Comparison of ENCODE assay signal across 1 cellular context in the genomic region with DNA sequence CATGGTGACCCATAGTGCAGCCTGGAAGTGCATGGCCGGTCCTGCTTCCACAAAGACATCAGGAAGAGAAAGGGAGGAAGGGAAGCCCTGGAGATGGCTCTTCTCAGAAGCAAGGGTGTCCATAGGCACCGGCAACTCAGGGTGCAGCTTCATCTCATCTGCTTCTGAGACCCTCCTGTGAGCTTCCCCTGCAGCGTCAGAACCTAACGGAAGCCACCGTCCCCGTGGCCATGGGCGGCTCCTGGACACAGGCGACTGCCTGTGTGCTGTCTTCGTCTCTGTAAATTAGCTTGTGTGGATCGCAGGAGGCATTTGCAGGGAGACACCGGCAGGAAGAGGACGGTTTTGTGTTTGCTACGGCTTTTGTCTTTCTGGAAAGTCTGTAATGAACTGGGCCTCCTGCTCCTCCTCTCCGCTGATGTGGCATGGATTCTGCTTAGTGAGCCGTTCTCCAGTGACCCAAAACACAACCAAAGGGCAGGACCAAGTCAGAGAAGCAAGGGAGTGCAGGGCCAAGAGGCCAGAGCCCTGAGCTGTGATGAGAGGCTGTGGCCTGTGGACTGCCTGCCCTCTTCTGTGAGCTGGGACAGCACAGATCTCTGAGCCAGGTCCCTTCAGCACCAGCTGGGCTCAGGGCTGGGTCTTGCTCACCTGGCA.
TF ChIP-seq lines count a peak whose summit lies in the region.

No MANE protein-coding gene starts in this region.

TF ChIP-seq in WTC11, 78 proteins besides CTCF, POLR2A, EP300 and RAD21:
- TF ChIP-seq, protein P1, sequence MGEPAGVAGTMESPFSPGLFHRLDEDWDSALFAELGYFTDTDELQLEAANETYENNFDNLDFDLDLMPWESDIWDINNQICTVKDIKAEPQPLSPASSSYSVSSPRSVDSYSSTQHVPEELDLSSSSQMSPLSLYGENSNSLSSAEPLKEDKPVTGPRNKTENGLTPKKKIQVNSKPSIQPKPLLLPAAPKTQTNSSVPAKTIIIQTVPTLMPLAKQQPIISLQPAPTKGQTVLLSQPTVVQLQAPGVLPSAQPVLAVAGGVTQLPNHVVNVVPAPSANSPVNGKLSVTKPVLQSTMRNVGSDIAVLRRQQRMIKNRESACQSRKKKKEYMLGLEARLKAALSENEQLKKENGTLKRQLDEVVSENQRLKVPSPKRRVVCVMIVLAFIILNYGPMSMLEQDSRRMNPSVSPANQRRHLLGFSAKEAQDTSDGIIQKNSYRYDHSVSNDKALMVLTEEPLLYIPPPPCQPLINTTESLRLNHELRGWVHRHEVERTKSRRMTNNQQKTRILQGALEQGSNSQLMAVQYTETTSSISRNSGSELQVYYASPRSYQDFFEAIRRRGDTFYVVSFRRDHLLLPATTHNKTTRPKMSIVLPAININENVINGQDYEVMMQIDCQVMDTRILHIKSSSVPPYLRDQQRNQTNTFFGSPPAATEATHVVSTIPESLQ (CRISPR knock-in tag; IDR thresholded peaks at IDR 0.05), result no peak
- TF ChIP-seq CBFB (CRISPR knock-in tag; IDR thresholded peaks at IDR 0.05; ENCODE audit: low read depth) (no peak), RELA (CRISPR knock-in tag; IDR thresholded peaks at IDR 0.05; ENCODE audit: borderline replicate concordance) (no peak), RORB (CRISPR knock-in tag; IDR thresholded peaks at IDR 0.05) (no peak), FOXK1 (CRISPR knock-in tag; IDR thresholded peaks at IDR 0.05) (no peak)
- TF ChIP-seq, protein P2, sequence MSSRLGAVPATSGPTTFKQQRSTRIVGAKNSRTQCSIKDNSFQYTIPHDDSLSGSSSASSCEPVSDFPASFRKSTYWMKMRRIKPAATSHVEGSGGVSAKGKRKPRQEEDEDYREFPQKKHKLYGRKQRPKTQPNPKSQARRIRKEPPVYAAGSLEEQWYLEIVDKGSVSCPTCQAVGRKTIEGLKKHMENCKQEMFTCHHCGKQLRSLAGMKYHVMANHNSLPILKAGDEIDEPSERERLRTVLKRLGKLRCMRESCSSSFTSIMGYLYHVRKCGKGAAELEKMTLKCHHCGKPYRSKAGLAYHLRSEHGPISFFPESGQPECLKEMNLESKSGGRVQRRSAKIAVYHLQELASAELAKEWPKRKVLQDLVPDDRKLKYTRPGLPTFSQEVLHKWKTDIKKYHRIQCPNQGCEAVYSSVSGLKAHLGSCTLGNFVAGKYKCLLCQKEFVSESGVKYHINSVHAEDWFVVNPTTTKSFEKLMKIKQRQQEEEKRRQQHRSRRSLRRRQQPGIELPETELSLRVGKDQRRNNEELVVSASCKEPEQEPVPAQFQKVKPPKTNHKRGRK (CRISPR knock-in tag; IDR thresholded peaks at IDR 0.05; ENCODE audit: borderline replicate concordance), result no peak
